Comparison of ENCODE assay signal across 8 cellular contexts in the genomic region with DNA sequence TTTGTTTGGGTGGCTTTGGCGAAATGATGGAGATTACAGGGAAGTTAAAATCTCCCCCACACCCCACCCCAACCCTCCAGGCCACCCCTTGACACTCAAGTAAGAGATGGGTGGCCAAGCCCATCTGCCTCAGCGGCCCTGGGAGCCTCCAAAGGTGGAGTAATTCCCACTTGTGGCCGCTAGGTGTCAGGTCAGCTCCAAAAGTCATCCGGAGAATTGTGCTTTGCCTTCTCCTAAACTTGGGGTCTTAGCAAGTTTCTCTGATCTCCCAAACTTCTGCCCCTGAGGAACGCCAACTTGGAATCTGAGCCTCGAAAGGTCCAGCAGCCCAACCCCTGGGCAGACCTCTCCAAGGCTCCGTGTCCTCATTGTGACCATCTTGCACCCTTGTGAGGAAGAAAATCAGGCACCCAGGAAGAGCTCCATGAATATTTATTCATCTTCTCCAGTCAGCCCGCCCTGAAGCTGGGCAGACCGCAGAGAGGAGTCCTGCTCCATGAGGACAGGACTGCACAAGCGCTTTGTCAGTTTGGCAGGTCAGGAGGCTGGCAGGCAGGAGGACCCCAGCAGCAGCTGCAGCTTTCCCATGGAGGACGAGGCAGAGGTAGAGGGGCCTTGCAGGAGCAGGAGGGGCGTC. TPM values are rescaled to one million over a fixed set of nuclear protein-coding genes. Genes with fewer than 3 reads are reported as not detected.
DNase-seq lines count a peak whose midpoint lies in the region; ATAC-seq, FAIRE-seq and TF ChIP-seq lines count a peak whose summit lies in the region.

No MANE protein-coding gene starts in this region.

- no peaks in the 10 kb centered on the region for H3K4me1 ChIP-seq in HepG2 (ENCODE audit: insufficient read depth, low read length)

- in situ Hi-C loops in HepG2 (cut with HindIII; ENCODE audit: extremely low pct_ligation_motif_present, low pct_unique_long_range_greater_than_20kb) = no loop called here

- no peak overlapping the region for H3K4me3 ChIP-seq in HepG2 (replicated peaks in 1 of 3; ENCODE audit: insufficient read depth in 1 of 3, low read depth in 2 of 3, low read length in 3 of 3)

- no peaks in the 10 kb centered on the region for H3K79me2 ChIP-seq in HepG2 (ENCODE audit: insufficient read depth, low read length)

- TF ChIP-seq EP300 in HepG2 (IDR thresholded peaks at IDR 0.05; ENCODE audit: low read depth in 2 of 2, low read length in 2 of 2) = no peak
- no peak for TF ChIP-seq EP300 in HepG2 (CRISPR knock-in tag; IDR thresholded peaks at IDR 0.05; ENCODE audit: borderline replicate concordance)

- peak; percentile 30 for DNase-seq in NCI-H1092 treated with DMSO at 0.1 percent for 48 hours (lab: John Stamatoyannopoulos, UW)
- DNase-seq in NCI-H1092 (lab: John Stamatoyannopoulos, UW) = no peak
- peak; percentile 35 for DNase-seq in NCI-H1105 (lab: John Stamatoyannopoulos, UW)
- peak; percentile 52 for DNase-seq in activated CD4-positive, CD25-positive, alpha-beta regulatory T cell treated with anti-CD3 and anti-CD28 coated beads, Interleukin-2, amount 50 U/mL, for 16 hours (ENCODE audit: low read depth, low spot score)
- peak in 38 of 61 donors; percentile 12 to 72 (median 27) for DNase-seq in caudate nucleus (lab: John Stamatoyannopoulos, UW)
- DNase-seq in HepG2 (ENCODE audit: low spot score) = peak; percentile 14
- DNase-seq in stimulated activated CD4-positive, alpha-beta T cell treated with anti-CD3 and anti-CD28 coated beads, TNF-alpha, amount 100 ng/mL, for 48 hours (ENCODE audit: low read depth in 3 of 3) = peak; percentile 43 to 53 (median 50)

- intact Hi-C loops in HepG2 (cut with micrococcal nuclease; ENCODE audit: unreplicated experiment) = no loop called here

- H3K9me3 ChIP-seq in HepG2 (ENCODE audit: low read length) = no peaks in the 10 kb centered on the region

- no peak overlapping the region for H2AFZ ChIP-seq in HepG2 (ENCODE audit: low read length)

- no peak for FAIRE-seq in HepG2 (lab: Jason Lieb, UNC)

- peak; percentile 21; the same call in 1 of the 2 replicates for TF ChIP-seq RAD21 in HepG2 (CRISPR knock-in tag; IDR thresholded peaks at IDR 0.05)

- POLR2A ChIA-PET in HepG2 (lab: Yijun Ruan, JAX) = no interaction called here

- BruUV-seq in HepG2 (replicated peaks; lab: Mats Ljungman, UMichigan) = no TSS peak

- H3K4me2 ChIP-seq in HepG2 (ENCODE audit: low read depth, low read length) = no peak overlapping the region

- ATAC-seq in HepG2 (peak; percentile 52), HG03159 (IDR thresholded peaks at IDR 0.05; ENCODE audit: unreplicated experiment) (no peak)

- WGBS in HepG2 (ENCODE audit: low lambda C conversion rate) = 11% methylated on average over 10 of the region's 12 CpGs

- TF ChIP-seq CTCF in HepG2 (CRISPR knock-in tag; IDR thresholded peaks at IDR 0.05) = peak; percentile 81

- H3K9ac ChIP-seq in HepG2 (ENCODE audit: insufficient read depth, low read depth, low read length) = no peak overlapping the region

- H3K36me3 ChIP-seq in HepG2 (replicated peaks in 1 of 2; ENCODE audit: control insufficient read depth in 1 of 2, insufficient read depth in 2 of 2, low read length in 2 of 2) = no peaks in the 10 kb centered on the region

- no peak for TF ChIP-seq POLR2A in HepG2 (IDR thresholded peaks at IDR 0.05; ENCODE audit: insufficient read depth in 1 of 2, low read depth in 2 of 2, low read length in 2 of 2)

- H3K27ac ChIP-seq in caudate nucleus (ENCODE audit: low read depth, low read length) (no peak overlapping the region), HepG2 (ENCODE audit: extremely low read length, insufficient read depth, low read length) (no peak overlapping the region)

- CTCF ChIA-PET in HepG2 (lab: Yijun Ruan, JAX; ENCODE audit: low intra/inter-chr PET ratio, low total read pairs) = interaction anchor here (1.3 to 2.4 kb wide), 4 partner anchors 195 to 278 kb away, joined by 5 to 15 read pairs (median 14); no protein-coding TSS in a partner anchor

- no peaks in the 10 kb centered on the region for H4K20me1 ChIP-seq in HepG2 (ENCODE audit: insufficient read depth, low read length)

- H3K27me3 ChIP-seq in HepG2 (ENCODE audit: control insufficient read depth in 1 of 2, insufficient read depth in 2 of 2, low read length in 2 of 2) = peaks cover 0 to 1% of the 10 kb centered on the region in 2 experiments; a peak in 2 of 5 replicates

TF ChIP-seq in HepG2, 621 proteins besides CTCF, POLR2A, EP300 and RAD21 (continues in another document):
- TF ChIP-seq SMC3 (IDR thresholded peaks at IDR 0.05; ENCODE audit: low read length) (peak; percentile 67; the same call in 1 of the 2 replicates), EED (CRISPR knock-in tag; IDR thresholded peaks at IDR 0.05) (no peak), SALL2 (CRISPR knock-in tag; IDR thresholded peaks at IDR 0.05) (no peak), MAFK (conservative IDR thresholded peaks at IDR 0.05 in 1 of 2, IDR thresholded peaks at IDR 0.05 in 1 of 2; ENCODE audit: low read length in 2 of 2) (no peak), HDAC2 (CRISPR knock-in tag; IDR thresholded peaks at IDR 0.05) (no peak), PRPF4 (IDR thresholded peaks at IDR 0.05; ENCODE audit: low read depth, low read length, poor library complexity, severe bottlenecking) (no peak), RFX1 (IDR thresholded peaks at IDR 0.05) (no peak), ZNF7 (CRISPR knock-in tag; IDR thresholded peaks at IDR 0.05) (no peak), ZNF772 (CRISPR knock-in tag; IDR thresholded peaks at IDR 0.05) (no peak), SNAPC2 (CRISPR knock-in tag; IDR thresholded peaks at IDR 0.05) (no peak), ATF7 (IDR thresholded peaks at IDR 0.05) (no peak), ATF7 (CRISPR knock-in tag; IDR thresholded peaks at IDR 0.05) (no peak), ZNF547 (CRISPR knock-in tag; IDR thresholded peaks at IDR 0.05) (no peak)
- TF ChIP-seq, protein P1, sequence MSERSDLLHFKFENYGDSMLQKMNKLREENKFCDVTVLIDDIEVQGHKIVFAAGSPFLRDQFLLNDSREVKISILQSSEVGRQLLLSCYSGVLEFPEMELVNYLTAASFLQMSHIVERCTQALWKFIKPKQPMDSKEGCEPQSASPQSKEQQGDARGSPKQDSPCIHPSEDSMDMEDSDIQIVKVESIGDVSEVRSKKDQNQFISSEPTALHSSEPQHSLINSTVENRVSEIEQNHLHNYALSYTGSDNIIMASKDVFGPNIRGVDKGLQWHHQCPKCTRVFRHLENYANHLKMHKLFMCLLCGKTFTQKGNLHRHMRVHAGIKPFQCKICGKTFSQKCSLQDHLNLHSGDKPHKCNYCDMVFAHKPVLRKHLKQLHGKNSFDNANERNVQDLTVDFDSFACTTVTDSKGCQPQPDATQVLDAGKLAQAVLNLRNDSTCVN (CRISPR knock-in tag; IDR thresholded peaks at IDR 0.05; ENCODE audit: borderline replicate concordance) = no peak
- TF ChIP-seq, protein P2, sequence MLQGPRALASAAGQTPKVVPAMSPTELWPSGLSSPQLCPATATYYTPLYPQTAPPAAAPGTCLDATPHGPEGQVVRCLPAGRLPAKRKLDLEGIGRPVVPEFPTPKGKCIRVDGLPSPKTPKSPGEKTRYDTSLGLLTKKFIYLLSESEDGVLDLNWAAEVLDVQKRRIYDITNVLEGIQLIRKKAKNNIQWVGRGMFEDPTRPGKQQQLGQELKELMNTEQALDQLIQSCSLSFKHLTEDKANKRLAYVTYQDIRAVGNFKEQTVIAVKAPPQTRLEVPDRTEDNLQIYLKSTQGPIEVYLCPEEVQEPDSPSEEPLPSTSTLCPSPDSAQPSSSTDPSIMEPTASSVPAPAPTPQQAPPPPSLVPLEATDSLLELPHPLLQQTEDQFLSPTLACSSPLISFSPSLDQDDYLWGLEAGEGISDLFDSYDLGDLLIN (CRISPR knock-in tag; IDR thresholded peaks at IDR 0.05; ENCODE audit: borderline replicate concordance) = no peak
- TF ChIP-seq, protein P3, sequence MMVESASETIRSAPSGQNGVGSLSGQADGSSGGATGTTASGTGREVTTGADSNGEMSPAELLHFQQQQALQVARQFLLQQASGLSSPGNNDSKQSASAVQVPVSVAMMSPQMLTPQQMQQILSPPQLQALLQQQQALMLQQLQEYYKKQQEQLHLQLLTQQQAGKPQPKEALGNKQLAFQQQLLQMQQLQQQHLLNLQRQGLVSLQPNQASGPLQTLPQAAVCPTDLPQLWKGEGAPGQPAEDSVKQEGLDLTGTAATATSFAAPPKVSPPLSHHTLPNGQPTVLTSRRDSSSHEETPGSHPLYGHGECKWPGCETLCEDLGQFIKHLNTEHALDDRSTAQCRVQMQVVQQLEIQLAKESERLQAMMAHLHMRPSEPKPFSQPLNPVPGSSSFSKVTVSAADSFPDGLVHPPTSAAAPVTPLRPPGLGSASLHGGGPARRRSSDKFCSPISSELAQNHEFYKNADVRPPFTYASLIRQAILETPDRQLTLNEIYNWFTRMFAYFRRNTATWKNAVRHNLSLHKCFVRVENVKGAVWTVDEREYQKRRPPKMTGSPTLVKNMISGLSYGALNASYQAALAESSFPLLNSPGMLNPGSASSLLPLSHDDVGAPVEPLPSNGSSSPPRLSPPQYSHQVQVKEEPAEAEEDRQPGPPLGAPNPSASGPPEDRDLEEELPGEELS (CRISPR knock-in tag; IDR thresholded peaks at IDR 0.05) = no peak

RNA-seq across cellular contexts. Expression of a gene that starts 46.7 kb away (rescaled TPM):
- not detected in 2 replicates for total RNA-seq in HepG2 (2016; rRNA removed; fragmentation: Illumina TruSeq; extraction: Trizol)
- not detected in 2 replicates for total RNA-seq in HepG2 (2016; cell fraction: cytosol; rRNA removed; fragmentation: Illumina TruSeq; extraction: Trizol; ENCODE audit: low read depth)
- not detected in 2 replicates for total RNA-seq in HepG2 (2016; cell fraction: insoluble cytoplasmic fraction; rRNA removed; fragmentation: Illumina TruSeq; extraction: Trizol)
- total RNA-seq in HepG2 (2016; cell fraction: membrane; rRNA removed; fragmentation: Illumina TruSeq; extraction: Trizol) = not detected in 2 replicates
- total RNA-seq in HepG2 (2016; cell fraction: nucleus; rRNA removed; fragmentation: Illumina TruSeq; extraction: Trizol) = not detected in 2 replicates
- not detected in 2 replicates for polyA plus RNA-seq in HepG2 (2011; rRNA removed)
- not detected in 2 replicates for polyA plus RNA-seq in HepG2 (2011; cell fraction: cytosol; rRNA removed)
- not detected in 2 replicates for polyA plus RNA-seq in HepG2 (2011; cell fraction: nucleus; rRNA removed)
- polyA plus RNA-seq in HepG2 (2012) = not detected in 2 replicates
- not detected in 2 replicates for polyA plus RNA-seq in HepG2 (2016; cell fraction: cytosol; fragmentation: Illumina TruSeq; extraction: Trizol; ENCODE audit: low read depth)
- polyA plus RNA-seq in HepG2 (2016; cell fraction: insoluble cytoplasmic fraction; fragmentation: Illumina TruSeq; extraction: Trizol; ENCODE audit: low read depth) = not detected in 2 replicates
- not detected in 2 replicates for polyA plus RNA-seq in HepG2 (2016; cell fraction: membrane; fragmentation: Illumina TruSeq; extraction: Trizol; ENCODE audit: low read depth)
- polyA plus RNA-seq in HepG2 (2016; cell fraction: nucleus; fragmentation: Illumina TruSeq; extraction: Trizol; ENCODE audit: insufficient read depth, low read depth) = not detected in 2 replicates
- polyA minus RNA-seq in HepG2 (2011; rRNA and poly(A)+ RNA removed; ENCODE audit: low replicate concordance) = not detected in 2 replicates
- not detected in 2 replicates for polyA minus RNA-seq in HepG2 (2011; cell fraction: cytosol; rRNA and poly(A)+ RNA removed)
- not detected in 2 replicates for polyA minus RNA-seq in HepG2 (2011; cell fraction: nucleus; rRNA and poly(A)+ RNA removed)
